ENCODE assay signal across 8 cellular contexts in genomic region chr19:40443131-40443929, GRCh38. TPM values are rescaled to one million over a fixed set of nuclear protein-coding genes. Genes with fewer than 3 reads are reported as not detected.
A peak's percentile ranks its signal among the peaks of the same experiment; 100 is the strongest.
DNase-seq lines count a peak whose midpoint lies in the region; ATAC-seq, FAIRE-seq and TF ChIP-seq lines count a peak whose summit lies in the region.

No MANE protein-coding gene starts in this region.

- H3K36me3 ChIP-seq in kidney (ENCODE audit: control insufficient read depth in 1 of 2, insufficient read depth in 2 of 2, low read length in 2 of 2): peaks cover 11 to 25% of the 10 kb centered on the region in 2 donors

- peak overlapping the region; percentile 98 to 99 for H3K9ac ChIP-seq in kidney (ENCODE audit: low read length in 2 of 2)

- H3K4me1 ChIP-seq in kidney (ENCODE audit: control insufficient read depth in 1 of 2, insufficient read depth in 1 of 2, low read depth in 1 of 2, low read length in 2 of 2): peaks cover 7 to 10% of the 10 kb centered on the region in 2 donors

- H3K27ac ChIP-seq in kidney (ENCODE audit: low read depth in 2 of 2, low read length in 2 of 2): peak overlapping the region; percentile 96 to 99

- peak; percentile 49 for ATAC-seq in GM19025 (IDR thresholded peaks at IDR 0.05; ENCODE audit: low read depth, unreplicated experiment)
- ATAC-seq in HG03354 (IDR thresholded peaks at IDR 0.05; ENCODE audit: poor library complexity, severe bottlenecking, unreplicated experiment): peak; percentile 73

- TF ChIP-seq CTCF in AG09319 (IDR thresholded peaks at IDR 0.05; ENCODE audit: low read depth, low read length) (no peak), kidney (IDR thresholded peaks at IDR 0.05; ENCODE audit: borderline replicate concordance, extremely low read depth, insufficient read depth) (no peak)

- no peaks in the 10 kb centered on the region for H3K9me3 ChIP-seq in kidney (ENCODE audit: control insufficient read depth in 1 of 2, low read length in 2 of 2)

- DNase-seq in AG09319 (ENCODE audit: extremely low read depth, low read depth) (peak; percentile 99), NCI-H446 treated with DMSO at 0.1 percent for 48 hours (lab: John Stamatoyannopoulos, UW) (peak; percentile 99), cerebellar nuclear complex (lab: John Stamatoyannopoulos, UW) (peak; percentile 42 to 81), kidney (peak; percentile 100)
- peak; percentile 96 for DNase-seq in activated CD4-positive, CD25-positive, alpha-beta regulatory T cell treated with anti-CD3 and anti-CD28 coated beads, Interleukin-2, amount 50 U/mL, for 72 hours
- DNase-seq in stimulated activated CD4-positive, alpha-beta T cell treated with anti-CD3 and anti-CD28 coated beads, Interleukin-15, amount 100 ng/mL, for 1 hour (ENCODE audit: low read depth in 1 of 2, low spot score in 1 of 2): peak; percentile 94 to 99

- intact Hi-C loops in kidney (cut with DNase I): no loop called here

- peak overlapping the region; percentile 93 to 98 for H3K4me3 ChIP-seq in kidney (ENCODE audit: low read length in 2 of 2)

- FAIRE-seq in kidney (lab: Jason Lieb, UNC): peak; percentile 52

RNA-seq across cellular contexts. Expression of gene SERTAD3, which starts 0.8 kb away (rescaled TPM):
- 38.4 TPM for total RNA-seq in kidney
- 29.9 TPM for polyA plus RNA-seq in kidney (ENCODE audit: insufficient read depth, low read depth, low replicate concordance)

RNA-seq across cellular contexts. Expression of gene SERTAD1, which starts 17.5 kb away (rescaled TPM):
- total RNA-seq in kidney: 14.8 TPM
- 18.2 TPM for polyA plus RNA-seq in kidney (ENCODE audit: insufficient read depth, low read depth, low replicate concordance)

RNA-seq across cellular contexts. Expression of gene BLVRB, which starts 22.2 kb away (rescaled TPM):
- 89.9 TPM for total RNA-seq in kidney
- 248 TPM for polyA plus RNA-seq in kidney (ENCODE audit: insufficient read depth, low read depth, low replicate concordance)

RNA-seq across cellular contexts. Expression of gene SPTBN4, which starts 23.5 kb away (rescaled TPM):
- total RNA-seq in kidney: 0.82 TPM
- polyA plus RNA-seq in kidney (ENCODE audit: insufficient read depth, low read depth, low replicate concordance): 4.6 TPM

RNA-seq across cellular contexts. Expression of gene PRX, which starts 30.2 kb away (rescaled TPM):
- 4.5 TPM for total RNA-seq in kidney
- polyA plus RNA-seq in kidney (ENCODE audit: insufficient read depth, low read depth, low replicate concordance): 12.6 TPM

Comparison
In these comparisons a context has a peak if more than half of its experiments do, and no peak if none do; other contexts are left out.
1. Peak in every context shown above with its lines: DNase-seq, ATAC-seq, H3K4me3 ChIP-seq and H3K27ac ChIP-seq.